Comparison of ENCODE assay signal across 27 cellular contexts in the genomic region with DNA sequence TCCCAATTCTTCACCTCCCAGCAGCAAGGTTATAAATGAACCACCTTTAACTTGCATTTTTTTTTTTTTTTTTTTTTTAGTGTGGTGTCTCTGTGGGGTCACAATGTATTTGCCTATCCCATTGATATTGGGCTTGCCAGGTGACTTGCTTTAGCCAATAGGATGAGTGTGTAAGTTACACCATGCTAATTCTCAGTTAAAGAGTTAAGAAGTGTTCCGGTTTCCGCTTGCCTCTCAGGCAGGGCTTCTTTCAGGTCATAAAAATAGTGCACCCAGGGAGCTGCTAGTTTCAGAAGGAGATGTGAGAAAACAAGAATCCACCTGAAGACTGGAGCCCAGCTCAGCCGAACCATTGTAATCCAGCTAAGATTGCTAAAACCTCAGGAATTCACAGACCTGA.
"Had no signal": no experiment of that assay in that cellular context is flagged by ENCODE, and none has a peak within 500 bp of the region (broad histone marks: within the 10 kb centered on the region; RNA-seq: fewer than 3 reads in every experiment).

No MANE protein-coding gene starts in this region.

- H3K36me3 ChIP-seq: brain microvascular endothelial cell had no signal

- FAIRE-seq: astrocyte, bronchial epithelial cell had no signal

- ATAC-seq: activated naive CD4-positive, alpha-beta T cell treated with anti-CD3 and anti-CD28 coated beads, Interleukin-2, amount 50 U/mL, for 72 hours; activated T-cell treated with anti-CD3 and anti-CD28 coated beads, Interleukin-2, amount 50 U/mL, for 72 hours; esophagus mucosa had no signal

- H3K27ac ChIP-seq: brain microvascular endothelial cell, coronary artery, dorsolateral prefrontal cortex had no signal

- H3K4me3 ChIP-seq: coronary artery, dorsolateral prefrontal cortex had no signal

- H3K27me3 ChIP-seq: brain microvascular endothelial cell, dorsolateral prefrontal cortex had no signal

- DNase-seq: activated CD4-positive, alpha-beta memory T cell treated with anti-CD3 and anti-CD28 coated beads, Interleukin-2, amount 10 ng/mL, durations not matched to agents 7 days and 5 days; activated CD4-positive, alpha-beta T cell treated with anti-CD3 and anti-CD28 coated beads for 1 hour; activated CD4-positive, alpha-beta T cell treated with anti-CD3 and anti-CD28 coated beads for 4 hours; activated CD4-positive, alpha-beta T cell treated with anti-CD3 and anti-CD28 coated beads, Interleukin-2, amount 10 ng/mL, durations not matched to agents 7 days and 5 days; activated CD4-positive, alpha-beta T cell treated with anti-CD3 and anti-CD28 coated beads, Interleukin-2, amount 50 U/mL, for 4 hours; activated CD8-positive, alpha-beta memory T cell treated with anti-CD3 and anti-CD28 coated beads, Interleukin-2, amount 50 U/mL, for 48 hours; activated gamma-delta T cell; activated naive CD4-positive, alpha-beta T cell; activated naive CD4-positive, alpha-beta T cell treated with anti-CD3 and anti-CD28 coated beads, Interleukin-2, amount 10 ng/mL, durations not matched to agents 7 days and 5 days; activated naive CD8-positive, alpha-beta T cell treated with anti-CD3 and anti-CD28 coated beads, Interleukin-2, amount 10 ng/mL, durations not matched to agents 7 days and 5 days; activated T-cell treated with anti-CD3 and anti-CD28 coated beads for 4 hours; activated T-cell treated with anti-CD3 and anti-CD28 coated beads, Interleukin-2, amount 50 U/mL, for 24 hours; activated T-cell treated with anti-CD3 and anti-CD28 coated beads, Interleukin-2, amount 50 U/mL, for 72 hours; amniotic stem cell; anterior cingulate cortex; brain microvascular endothelial cell; dorsolateral prefrontal cortex; effector memory CD4-positive, alpha-beta T cell; endodermal cell; foreskin fibroblast; head of caudate nucleus; T-helper 2 cell had no signal
